In genomic region chr1:202223110-202223834, GRCh38 we compare ENCODE assay signal across 21 cellular contexts. TPM values are rescaled to one million over a fixed set of nuclear protein-coding genes. Genes with fewer than 3 reads are reported as not detected.
DNase-seq lines count a peak whose midpoint lies in the region; ATAC-seq and TF ChIP-seq lines count a peak whose summit lies in the region.
"Had no signal": no experiment of that assay in that cellular context is flagged by ENCODE, and none has a peak within 500 bp of the region (broad histone marks: within the 10 kb centered on the region; RNA-seq: fewer than 3 reads in every experiment).

No MANE protein-coding gene starts in this region.

- H3K27ac ChIP-seq in left ventricle myocardium inferior (replicated peaks) (peak overlapping the region; percentile 33), coronary artery (peak overlapping the region; percentile 92 to 98), left lung (no peak overlapping the region), spleen (no peak overlapping the region)
- H3K27ac ChIP-seq: HL-60 had no signal

- H3K4me3 Mint-ChIP-seq in neural crest cell, result no peak overlapping the region
- H3K4me3 Mint-ChIP-seq: CD8-positive, alpha-beta memory T cell had no signal

- no peak for TF ChIP-seq CTCF in left ventricle myocardium inferior (IDR thresholded peaks at IDR 0.05; ENCODE audit: borderline replicate concordance)
- TF ChIP-seq CTCF in coronary artery (IDR thresholded peaks at IDR 0.05), result no peak
- TF ChIP-seq CTCF in neural crest cell (conservative IDR thresholded peaks at IDR 0.05), result no peak
- no peak for TF ChIP-seq CTCF in left lung (IDR thresholded peaks at IDR 0.05)
- no peak for TF ChIP-seq CTCF in spleen (IDR thresholded peaks at IDR 0.05 in 8 of 11, conservative IDR thresholded peaks at IDR 0.05 in 3 of 11)

- H3K36me3 ChIP-seq in left ventricle myocardium inferior (no peaks in the 10 kb centered on the region), left lung (no peaks in the 10 kb centered on the region), spleen (no peaks in the 10 kb centered on the region)
- H3K36me3 ChIP-seq: BE2C, MG63 had no signal

- H3K9me3 Mint-ChIP-seq in neural crest cell, result no peaks in the 10 kb centered on the region
- H3K9me3 Mint-ChIP-seq: CD8-positive, alpha-beta memory T cell had no signal

- H3K27ac Mint-ChIP-seq in neural crest cell (ENCODE audit: unreplicated experiment), result peak overlapping the region; percentile 78

- no peak for ATAC-seq in left lung
- ATAC-seq in GM18519 (IDR thresholded peaks at IDR 0.05; ENCODE audit: low FRiP score, unreplicated experiment), result no peak

- no peaks in the 10 kb centered on the region for H3K36me3 Mint-ChIP-seq in neural crest cell (ENCODE audit: low read depth)

- DNase-seq in left ventricle myocardium inferior (no peak), cardiac septum (ENCODE audit: low spot score) (no peak), coronary artery (ENCODE audit: low spot score) (no peak), neural crest cell (ENCODE audit: low read depth, low spot score) (no peak), left lung (no peak), spleen (no peak), COR-L47 (lab: John Stamatoyannopoulos, UW) (no peak)
- DNase-seq: BE2C; CD8-positive, alpha-beta memory T cell; Kasumi-1; MG63; NCI-H1092; NCI-H1436 treated with DMSO at 0.1 percent for 48 hours; NCI-H2029; NCI-H524 treated with DMSO at 0.1 percent for 48 hours; PC-3 had no signal

- H3K9me3 ChIP-seq in left ventricle myocardium inferior (replicated peaks) (no peaks in the 10 kb centered on the region), left lung (no peaks in the 10 kb centered on the region), spleen (no peaks in the 10 kb centered on the region)
- H3K9me3 ChIP-seq: BE2C, MG63 had no signal

- WGBS in spleen, 5 donors, result 83 to 94% (median 92%) methylated on average over 7 of the region's 7 CpGs

- peaks cover 4% of the 10 kb centered on the region for H3K27me3 Mint-ChIP-seq in neural crest cell (ENCODE audit: low read depth)

- H3K4me3 ChIP-seq in left ventricle myocardium inferior (no peak overlapping the region), coronary artery (peak overlapping the region; percentile 41), left lung (no peak overlapping the region), spleen (no peak overlapping the region)
- H3K4me3 ChIP-seq: MG63 had no signal

- no peak for TF ChIP-seq POLR2A in spleen (IDR thresholded peaks at IDR 0.05)

- peaks cover 16% of the 10 kb centered on the region for H3K4me1 ChIP-seq in left ventricle myocardium inferior
- no peaks in the 10 kb centered on the region for H3K4me1 ChIP-seq in left lung
- peaks cover 0 to 18% (median 6%) of the 10 kb centered on the region in 6 donors for H3K4me1 ChIP-seq in spleen
- H3K4me1 ChIP-seq: BE2C had no signal

- intact Hi-C loops in left ventricle myocardium inferior (cut with micrococcal nuclease) (no loop called here), cardiac septum (cut with DNase I) (no loop called here), left lung (cut with DNase I) (no loop called here), spleen (cut with DNase I; ENCODE audit: low total_unique reads) (no loop called here)

- H3K4me1 Mint-ChIP-seq in neural crest cell, result peaks cover 34% of the 10 kb centered on the region

- H3K27me3 ChIP-seq in left ventricle myocardium inferior (ENCODE audit: low read depth) (peaks cover 49% of the 10 kb centered on the region), left lung (peaks cover 0 to 4% of the 10 kb centered on the region in 2 donors), spleen (replicated peaks in 1 of 7) (peaks cover 0 to 6% (median 0%) of the 10 kb centered on the region in 7 donors)

RNA-seq across cellular contexts. Expression of gene LGR6, which starts 29.7 kb away (rescaled TPM):
- total RNA-seq in left ventricle myocardium inferior, result 0.60 TPM
- total RNA-seq in cardiac septum, result 0.86 TPM
- total RNA-seq in neural crest cell, result 0.16 and 0.91 TPM in 2 replicates
- total RNA-seq in left lung, result 1 to 10 TPM; 1.5 TPM
- 10 to 100 TPM in 3 of 7 donors, 1 to 10 TPM in 4; 1.9 to 24.5 (median 8.6) TPM for total RNA-seq in spleen
- 1 to 10 TPM in 2 of 3 donors, under 1 TPM in 1; 0.61 to 3.3 (median 2.0) TPM for polyA plus RNA-seq in spleen
- total RNA-seq: A172, HT1080, SK-MEL-5 had no signal

Comparison
In these comparisons a context has a peak if more than half of its experiments do, and no peak if none do; other contexts are left out.
1. H3K27ac ChIP-seq: peak in left ventricle myocardium inferior (single experiment) and coronary artery (2 of 2); none in left lung (0 of 2) and spleen (0 of 8).